In the genomic region with DNA sequence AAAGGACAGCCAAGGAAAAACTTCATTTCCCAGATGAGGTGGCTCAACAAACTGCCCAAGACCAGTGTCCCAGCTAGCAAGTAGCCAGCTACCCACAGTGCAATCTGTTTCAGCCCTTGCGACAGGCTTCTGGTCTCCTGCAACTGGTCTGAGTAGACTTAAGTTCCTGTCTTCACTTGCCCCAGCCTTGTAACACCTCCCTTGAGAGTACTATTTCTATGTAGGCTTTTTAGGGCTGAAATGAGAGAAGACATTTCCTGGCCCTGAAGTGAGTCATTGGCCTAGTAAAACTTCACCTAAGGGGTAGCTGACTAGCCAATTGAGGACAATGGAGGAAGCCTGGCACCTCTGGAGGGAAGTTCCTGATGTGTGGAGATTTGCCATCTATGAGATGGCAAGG, we compare ENCODE assay signal across 9 cellular contexts.
DNase-seq lines count a peak whose midpoint lies in the region; ATAC-seq and TF ChIP-seq lines count a peak whose summit lies in the region.
"Had no signal": no experiment of that assay in that cellular context is flagged by ENCODE, and none has a peak within 500 bp of the region (broad histone marks: within the 10 kb centered on the region; RNA-seq: fewer than 3 reads in every experiment).

No MANE protein-coding gene starts in this region.

- WGBS in mesenchymal stem cell = 78% methylated on average over 1 of the region's 1 CpG
- no CpG with 5 or more reads among the region's 1 CpG for WGBS in gastroesophageal sphincter (ENCODE audit: low coverage in 1 of 2), 2 donors
- WGBS in hepatocyte (ENCODE audit: low lambda C conversion rate, missing lambda C conversion rate) = 100% methylated on average over 1 of the region's 1 CpG

- no peaks in the 10 kb centered on the region for H3K4me1 Mint-ChIP-seq in activated T-cell treated with anti-CD3 and anti-CD28 coated beads, Interleukin-2, amount 50 U/mL, for 24 hours (ENCODE audit: low read depth)

- H3K9me3 Mint-ChIP-seq in activated T-cell treated with anti-CD3 and anti-CD28 coated beads, Interleukin-2, amount 50 U/mL, for 24 hours = no peaks in the 10 kb centered on the region

- H3K4me2 ChIP-seq in mesenchymal stem cell (ENCODE audit: low read length, poor library complexity, severe bottlenecking) (no peak overlapping the region), hepatocyte (no peak overlapping the region)

- H3K9me2 ChIP-seq in hepatocyte (replicated peaks; ENCODE audit: insufficient read depth) = no peaks in the 10 kb centered on the region

- TF ChIP-seq CTCF in NB4 (IDR thresholded peaks at IDR 0.05; ENCODE audit: low read depth, low read length) = no peak
- TF ChIP-seq CTCF in gastroesophageal sphincter (IDR thresholded peaks at IDR 0.05) = no peak
- no peak for TF ChIP-seq CTCF in hepatocyte (IDR thresholded peaks at IDR 0.05; ENCODE audit: poor library complexity)

- no peaks in the 10 kb centered on the region for H3K79me2 ChIP-seq in hepatocyte

- H3K14ac ChIP-seq in mesenchymal stem cell (ENCODE audit: low read length in 2 of 2) = no peak overlapping the region

- H2AFZ ChIP-seq in mesenchymal stem cell (ENCODE audit: low read depth, low read length) = no peak overlapping the region
- H2AFZ ChIP-seq in hepatocyte = no peak overlapping the region

- H3K9ac ChIP-seq in mesenchymal stem cell (ENCODE audit: low read length) = no peak overlapping the region

- H3K4me3 ChIP-seq in NB4 (ENCODE audit: low read depth, low read length) (no peak overlapping the region), mesenchymal stem cell (ENCODE audit: insufficient read depth in 1 of 2, low read depth in 1 of 2, low read length in 2 of 2) (peak overlapping the region in 1 of 2 experiments; percentile 0), gastroesophageal sphincter (no peak overlapping the region), hepatocyte (no peak overlapping the region)

- no peak overlapping the region for H2BK12ac ChIP-seq in mesenchymal stem cell (ENCODE audit: low read length in 2 of 2)

- H3K27me3 Mint-ChIP-seq in activated T-cell treated with anti-CD3 and anti-CD28 coated beads, Interleukin-2, amount 50 U/mL, for 24 hours = no peaks in the 10 kb centered on the region

- no peaks in the 10 kb centered on the region for H3K27me3 ChIP-seq in mesenchymal stem cell (ENCODE audit: control insufficient read depth in 1 of 2, insufficient read depth in 1 of 2, low read length in 2 of 2)
- H3K27me3 ChIP-seq in gastroesophageal sphincter = no peaks in the 10 kb centered on the region
- no peaks in the 10 kb centered on the region for H3K27me3 ChIP-seq in hepatocyte

- H2BK5ac ChIP-seq in mesenchymal stem cell (ENCODE audit: low read depth, low read length, poor library complexity, severe bottlenecking) = no peak overlapping the region

- peak; percentile 99 for DNase-seq in NB4 (ENCODE audit: low read depth)
- DNase-seq in mesenchymal stem cell = peak; percentile 21
- DNase-seq in activated T-cell treated with anti-CD3 and anti-CD28 coated beads, Interleukin-2, amount 50 U/mL, for 24 hours = no peak
- no peak for DNase-seq in SHP77 treated with DMSO at 0.1 percent for 48 hours (lab: John Stamatoyannopoulos, UW)
- no peak for DNase-seq in hepatocyte (ENCODE audit: low spot score)

- H3K36me3 ChIP-seq in mesenchymal stem cell (ENCODE audit: control insufficient read depth in 1 of 2, insufficient read depth in 2 of 2, low read depth in 1 of 2, low read length in 2 of 2) (peaks cover 9 to 14% of the 10 kb centered on the region in 2 experiments), gastroesophageal sphincter (peaks cover 0 to 23% of the 10 kb centered on the region in 2 donors), hepatocyte (replicated peaks; ENCODE audit: insufficient read depth, low read depth) (no peaks in the 10 kb centered on the region)

- H3K23ac ChIP-seq in mesenchymal stem cell (ENCODE audit: low read length in 2 of 2) = no peak overlapping the region

- no peak overlapping the region for H4K8ac ChIP-seq in mesenchymal stem cell (ENCODE audit: low read length)

- no peaks in the 10 kb centered on the region for H3K36me3 Mint-ChIP-seq in activated T-cell treated with anti-CD3 and anti-CD28 coated beads, Interleukin-2, amount 50 U/mL, for 24 hours (ENCODE audit: low read depth)

- no peak for TF ChIP-seq EP300 in gastroesophageal sphincter (IDR thresholded peaks at IDR 0.05)

- H3K79me1 ChIP-seq in mesenchymal stem cell (replicated peaks; ENCODE audit: low read length, poor library complexity, severe bottlenecking) = peaks cover 4% of the 10 kb centered on the region

- no peaks in the 10 kb centered on the region for H4K20me1 ChIP-seq in hepatocyte (ENCODE audit: insufficient read depth, poor library complexity, severe bottlenecking)

- H3K27ac ChIP-seq in mesenchymal stem cell (ENCODE audit: low read length, poor library complexity, severe bottlenecking) (no peak overlapping the region), gastroesophageal sphincter (no peak overlapping the region), hepatocyte (no peak overlapping the region)

- H3K4me1 ChIP-seq in mesenchymal stem cell (ENCODE audit: control insufficient read depth, insufficient read depth, low read depth, low read length) = peaks cover 2% of the 10 kb centered on the region
- H3K4me1 ChIP-seq in gastroesophageal sphincter = no peaks in the 10 kb centered on the region
- H3K4me1 ChIP-seq in hepatocyte (ENCODE audit: insufficient read depth) = no peaks in the 10 kb centered on the region

- no peak overlapping the region for H3K4ac ChIP-seq in mesenchymal stem cell (ENCODE audit: low read depth in 1 of 2, low read length in 2 of 2)

- no peaks in the 10 kb centered on the region for H3K9me3 ChIP-seq in mesenchymal stem cell (ENCODE audit: control insufficient read depth, low read length)
- H3K9me3 ChIP-seq in gastroesophageal sphincter = no peaks in the 10 kb centered on the region
- no peaks in the 10 kb centered on the region for H3K9me3 ChIP-seq in hepatocyte (ENCODE audit: low read depth)

- no peak overlapping the region for H3K18ac ChIP-seq in mesenchymal stem cell (ENCODE audit: low read depth in 1 of 2, low read length in 2 of 2)

- H3K4me3 Mint-ChIP-seq in activated T-cell treated with anti-CD3 and anti-CD28 coated beads, Interleukin-2, amount 50 U/mL, for 24 hours = no peak overlapping the region

- no peak overlapping the region for H2BK120ac ChIP-seq in mesenchymal stem cell (ENCODE audit: low read depth, low read length)

- H4K91ac ChIP-seq in mesenchymal stem cell (ENCODE audit: low read length) = no peak overlapping the region

- H2AK5ac ChIP-seq in mesenchymal stem cell (ENCODE audit: low read length, severe bottlenecking) = no peak overlapping the region

- no peak for TF ChIP-seq POLR2A in NB4 (IDR thresholded peaks at IDR 0.05; ENCODE audit: extremely low read depth, insufficient read length)
- no peak for TF ChIP-seq POLR2A in gastroesophageal sphincter (IDR thresholded peaks at IDR 0.05)

- no peak overlapping the region for H2BK15ac ChIP-seq in mesenchymal stem cell (ENCODE audit: low read depth, poor library complexity, severe bottlenecking)

- ATAC-seq in GM18519 (IDR thresholded peaks at IDR 0.05; ENCODE audit: low FRiP score, unreplicated experiment) (peak; percentile 86), HG02623 (IDR thresholded peaks at IDR 0.05; ENCODE audit: unreplicated experiment) (peak; percentile 82), gastroesophageal sphincter (no peak)
- ATAC-seq: Panc1 had no signal

- no peak overlapping the region for H3K27ac Mint-ChIP-seq in activated T-cell treated with anti-CD3 and anti-CD28 coated beads, Interleukin-2, amount 50 U/mL, for 24 hours

Comparison
In these comparisons a context has a peak if more than half of its experiments do, and no peak if none do; other contexts are left out.
1. DNase-seq: peak in NB4 (single experiment) and mesenchymal stem cell (single experiment); none in activated T-cell treated with anti-CD3 and anti-CD28 coated beads, Interleukin-2, amount 50 U/mL, for 24 hours (single experiment), SHP77 treated with DMSO at 0.1 percent for 48 hours (single experiment) and hepatocyte (single experiment).